ENCODE assay signal across 8 cellular contexts in genomic region chr2:61854435-61855177, GRCh38. TPM values are rescaled to one million over a fixed set of nuclear protein-coding genes. Genes with fewer than 3 reads are reported as not detected.
DNase-seq lines count a peak whose midpoint lies in the region; ATAC-seq and TF ChIP-seq lines count a peak whose summit lies in the region.

No MANE protein-coding gene starts in this region.

- no peaks in the 10 kb centered on the region for H3K27me3 ChIP-seq in spleen (replicated peaks in 1 of 7)

- H3K36me3 ChIP-seq in spleen = no peaks in the 10 kb centered on the region

- DNase-seq in AG08395 (ENCODE audit: low spot score) (peak; percentile 98), NCI-H2196 treated with DMSO at 0.1 percent for 48 hours (lab: John Stamatoyannopoulos, UW; ENCODE audit: unreplicated experiment) (peak; percentile 76), cardiac fibroblast (ENCODE audit: low read depth in 2 of 2) (peak; percentile 98 to 99), inferior parietal cortex (ENCODE audit: extremely low spot score) (peak; percentile 97), spleen (peak; percentile 92)

- H3K4me3 ChIP-seq in WI38 (ENCODE audit: low read depth, low read length) (peak overlapping the region; percentile 83), cardiac fibroblast (replicated peaks in 1 of 2; ENCODE audit: low read depth in 2 of 2, low read length in 2 of 2) (peak overlapping the region; percentile 89 to 94), spleen (peak overlapping the region; percentile 83 to 97 (median 90))

- intact Hi-C loops in spleen (cut with DNase I; ENCODE audit: low total_unique reads) = no loop called here

- peak; percentile 93 for ATAC-seq in GM18907 (IDR thresholded peaks at IDR 0.05; ENCODE audit: unreplicated experiment)
- ATAC-seq in HG03139 (IDR thresholded peaks at IDR 0.05; ENCODE audit: unreplicated experiment) = peak; percentile 83

- H3K4me1 ChIP-seq in spleen = peaks cover 4 to 19% (median 15%) of the 10 kb centered on the region in 6 donors

- H3K9me3 ChIP-seq in spleen = no peaks in the 10 kb centered on the region

- TF ChIP-seq CTCF in WI38 (IDR thresholded peaks at IDR 0.05; ENCODE audit: low read depth, low read length) (0 out of 2 replicates have a peak, but pooled peaks have one; percentile 13), cardiac fibroblast (IDR thresholded peaks at IDR 0.05; ENCODE audit: low read depth, low read length) (no peak), spleen (IDR thresholded peaks at IDR 0.05 in 8 of 11, conservative IDR thresholded peaks at IDR 0.05 in 3 of 11) (peak in 4 of 11 experiments; percentile 13 to 36 (median 24))

- TF ChIP-seq POLR2A in spleen (IDR thresholded peaks at IDR 0.05) = no peak

- WGBS in spleen, 5 donors = 0 to 3% (median 1%) methylated on average over 32 to 33 of the region's 33 CpGs

- peak overlapping the region; percentile 32 to 87 (median 82) for H3K27ac ChIP-seq in spleen

RNA-seq across cellular contexts. Expression of gene FAM161A, which starts 0.7 kb away (rescaled TPM):
- 1 to 10 TPM; 1.2 to 3.1 (median 2.0) TPM for total RNA-seq in spleen
- 1 to 10 TPM in 2 of 3 donors, under 1 TPM in 1; 0.76 to 1.5 (median 1.2) TPM for polyA plus RNA-seq in spleen

RNA-seq across cellular contexts. Expression of gene CCT4, which starts 33.9 kb away (rescaled TPM):
- total RNA-seq in spleen = 100 to 1,000 TPM in 2 of 7 donors, 10 to 100 TPM in 5; 58.0 to 104 (median 94.0) TPM
- polyA plus RNA-seq in spleen = 10 to 100 TPM; 45.0 to 79.5 (median 79.5) TPM

RNA-seq across cellular contexts. Expression of gene COMMD1, which starts 50.9 kb away (rescaled TPM):
- total RNA-seq in spleen = 10 to 100 TPM; 23.9 to 40.1 (median 33.4) TPM
- 10 to 100 TPM; 32.1 to 37.5 (median 36.5) TPM for polyA plus RNA-seq in spleen

Comparison
In these comparisons a context has a peak if more than half of its experiments do, and no peak if none do; other contexts are left out.
1. Peak in every context shown above with its lines: DNase-seq, ATAC-seq, H3K4me3 ChIP-seq and H3K27ac ChIP-seq.